In genomic region chr3:142950972-142951371, GRCh38 we compare ENCODE assay signal across 37 cellular contexts. TPM values are rescaled to one million over a fixed set of nuclear protein-coding genes. Genes with fewer than 3 reads are reported as not detected.
"Had no signal": no experiment of that assay in that cellular context is flagged by ENCODE, and none has a peak within 500 bp of the region (broad histone marks: within the 10 kb centered on the region; RNA-seq: fewer than 3 reads in every experiment).

No MANE protein-coding gene starts in this region.

- H3K4me1 ChIP-seq: adrenal gland, ascending aorta, breast epithelium had no signal

- DNase-seq: activated effector memory CD4-positive, alpha-beta T cell treated with anti-CD3 and anti-CD28 coated beads, Interleukin-2, amount 50 U/mL, for 16 hours; activated effector memory CD4-positive, alpha-beta T cell treated with Interleukin-2 at 50 U/mL for 16 hours; activated gamma-delta T cell; activated gamma-delta T cell treated with Interleukin-2 at 50 U/mL for 16 hours; activated naive CD4-positive, alpha-beta T cell; activated naive CD4-positive, alpha-beta T cell treated with anti-CD3 and anti-CD28 coated beads for 36 hours; activated naive CD4-positive, alpha-beta T cell treated with anti-CD3 and anti-CD28 coated beads, Interleukin-2, amount 10 ng/mL, durations not matched to agents 7 days and 5 days; activated naive CD4-positive, alpha-beta T cell treated with anti-CD3 and anti-CD28 coated beads, Interleukin-2, amount 50 U/mL, for 16 hours; activated naive CD4-positive, alpha-beta T cell treated with Interleukin-2 at 50 U/mL for 16 hours; activated naive CD8-positive, alpha-beta T cell treated with anti-CD3 and anti-CD28 coated beads for 36 hours; activated naive CD8-positive, alpha-beta T cell treated with anti-CD3 and anti-CD28 coated beads, Interleukin-2, amount 10 ng/mL, durations not matched to agents 7 days and 5 days; activated naive CD8-positive, alpha-beta T cell treated with anti-CD3 and anti-CD28 coated beads, Interleukin-2, amount 50 U/mL, for 24 hours; activated T-cell treated with anti-CD3 and anti-CD28 coated beads, Interleukin-2, amount 50 U/mL, for 1 hour; activated T-cell treated with anti-CD3 and anti-CD28 coated beads, Interleukin-2, amount 50 U/mL, for 24 hours; activated T-cell treated with anti-CD3 and anti-CD28 coated beads, Interleukin-2, amount 50 U/mL, for 4 hours; activated T-cell treated with anti-CD3 and anti-CD28 coated beads, Interleukin-2, amount 50 U/mL, for 48 hours; activated T-cell treated with anti-CD3 and anti-CD28 coated beads, Interleukin-2, amount 50 U/mL, for 72 hours; adrenal gland; amniotic stem cell; amygdala; anterior cingulate cortex; aorta; body of pancreas; brain microvascular endothelial cell; caudate nucleus; central memory CD4-positive, alpha-beta T cell; cerebellar nuclear complex had no signal

- H3K9me3 ChIP-seq: adrenal gland, ascending aorta, body of pancreas, breast epithelium had no signal

- H3K27ac ChIP-seq: adrenal gland, ascending aorta, body of pancreas, brain microvascular endothelial cell, breast epithelium, cardiac muscle cell had no signal

- FAIRE-seq: astrocyte, bronchial epithelial cell had no signal

- H3K36me3 ChIP-seq: adrenal gland, ascending aorta, brain microvascular endothelial cell, breast epithelium, cardiac muscle cell had no signal

- H3K27me3 ChIP-seq: adrenal gland, ascending aorta, cardiac muscle cell had no signal

- H3K4me3 ChIP-seq: adrenal gland, ascending aorta, body of pancreas, breast epithelium, cardiac muscle cell had no signal

- ATAC-seq: activated naive CD4-positive, alpha-beta T cell treated with anti-CD3 and anti-CD28 coated beads, Interleukin-2, amount 50 U/mL, for 72 hours; activated naive CD8-positive, alpha-beta T cell treated with anti-CD3 and anti-CD28 coated beads, Interleukin-2, amount 50 U/mL, for 24 hours; activated T-cell treated with anti-CD3 and anti-CD28 coated beads, Interleukin-2, amount 50 U/mL, for 4 hours; activated T-cell treated with anti-CD3 and anti-CD28 coated beads, Interleukin-2, amount 50 U/mL, for 72 hours; activated T-helper 17 cell treated with anti-CD3 and anti-CD28 coated beads, Interleukin-2, amount 50 U/mL, for 72 hours; body of pancreas had no signal

RNA-seq across cellular contexts. Expression of gene PAQR9, which starts 12.5 kb away (rescaled TPM):
- total RNA-seq: activated naive CD4-positive, alpha-beta T cell treated with anti-CD3 and anti-CD28 coated beads for 36 hours; activated naive CD4-positive, alpha-beta T cell treated with anti-CD3 and anti-CD28 coated beads, Interleukin-2, amount 50 U/mL, for 72 hours; activated naive CD8-positive, alpha-beta T cell treated with anti-CD3 and anti-CD28 coated beads for 36 hours; activated naive CD8-positive, alpha-beta T cell treated with anti-CD3 and anti-CD28 coated beads, Interleukin-2, amount 10 ng/mL, durations not matched to agents 7 days and 5 days; activated T-cell treated with anti-CD3 and anti-CD28 coated beads, Interleukin-2, amount 50 U/mL, for 4 hours; activated T-cell treated with anti-CD3 and anti-CD28 coated beads, Interleukin-2, amount 50 U/mL, for 72 hours; activated T-helper 1 cell treated with anti-CD3 and anti-CD28 coated beads, Interleukin-12 subunit alpha, Interleukin-12 subunit beta, Interleukin-2, Interleukin-4 antibody, amounts not matched to agents 30 ng/mL and 10 ng/mL and 1 ng/mL, durations not matched to agents 14 hours and 24 hours and 36 hours; activated T-helper 17 cell treated with anti-CD3 and anti-CD28 coated beads, Interleukin-2, amount 50 U/mL, for 72 hours; activated T-helper 2 cell treated with anti-CD3 and anti-CD28 coated beads, Interferon-gamma antibody, Interleukin-2, Interleukin-4, amounts not matched to agents 10 μg/mL and 5 μg/mL and 100 μg/mL, durations not matched to agents 14 hours and 24 hours and 36 hours; aorta; ascending aorta; breast epithelium; bronchial epithelial cell; chondrocyte had no signal
- polyA plus RNA-seq: aorta had no signal
